ENCODE assay signal across 23 cellular contexts in genomic region chr7:137421389-137421788, GRCh38.
DNase-seq lines count a peak whose midpoint lies in the region; ATAC-seq and TF ChIP-seq lines count a peak whose summit lies in the region.
"Had no signal": no experiment of that assay in that cellular context is flagged by ENCODE, and none has a peak within 500 bp of the region (broad histone marks: within the 10 kb centered on the region; RNA-seq: fewer than 3 reads in every experiment).

No MANE protein-coding gene starts in this region.

- no peaks in the 10 kb centered on the region for H3K36me3 Mint-ChIP-seq in CD8-positive, alpha-beta memory T cell
- H3K36me3 Mint-ChIP-seq: CD4-positive, alpha-beta memory T cell; memory B cell; naive B cell had no signal

- H3K4me1 Mint-ChIP-seq in CD8-positive, alpha-beta memory T cell = no peaks in the 10 kb centered on the region
- H3K4me1 Mint-ChIP-seq: CD4-positive, alpha-beta memory T cell; central memory CD8-positive, alpha-beta T cell; memory B cell; naive B cell had no signal

- H3K9me3 Mint-ChIP-seq in CD8-positive, alpha-beta memory T cell = peaks cover 0 to 6% (median 4%) of the 10 kb centered on the region in 5 donors
- H3K9me3 Mint-ChIP-seq: type B pancreatic cell had no signal

- no peak overlapping the region for H3K4me3 Mint-ChIP-seq in CD8-positive, alpha-beta memory T cell
- H3K4me3 Mint-ChIP-seq: activated naive CD4-positive, alpha-beta T cell treated with anti-CD3 and anti-CD28 coated beads for 36 hours; CD4-positive, alpha-beta memory T cell; central memory CD8-positive, alpha-beta T cell; H9; memory B cell; naive B cell; type B pancreatic cell had no signal

- H3K27me3 ChIP-seq in sigmoid colon = no peaks in the 10 kb centered on the region
- H3K27me3 ChIP-seq in CD8-positive, alpha-beta memory T cell (ENCODE audit: insufficient read depth, low read length, poor library complexity, severe bottlenecking) = no peaks in the 10 kb centered on the region

- peaks cover 0 to 3% of the 10 kb centered on the region in 2 donors for H3K27me3 Mint-ChIP-seq in CD8-positive, alpha-beta memory T cell
- H3K27me3 Mint-ChIP-seq: CD4-positive, alpha-beta memory T cell; central memory CD8-positive, alpha-beta T cell; naive B cell had no signal

- DNase-seq in Ammon's horn (ENCODE audit: low spot score) (peak; percentile 20), NCI-H2196 treated with DMSO at 0.1 percent for 48 hours (lab: John Stamatoyannopoulos, UW; ENCODE audit: unreplicated experiment) (peak; percentile 37), fibroblast of peridontal ligament (ENCODE audit: extremely low read depth) (peak; percentile 36), sigmoid colon (peak; percentile 74), midbrain (lab: John Stamatoyannopoulos, UW) (no peak), KG1 (lab: John Stamatoyannopoulos, UW) (no peak)
- no peak for DNase-seq in CD8-positive, alpha-beta memory T cell
- DNase-seq: activated naive CD4-positive, alpha-beta T cell treated with anti-CD3 and anti-CD28 coated beads for 36 hours; activated T-cell treated with anti-CD3 and anti-CD28 coated beads, Interleukin-2, amount 50 U/mL, for 48 hours; amygdala; CD4-positive, alpha-beta memory T cell; GDM1; H9; naive B cell; NCI-H1694; NCI-H774; OCI-M1; SW 1271 had no signal

- no peak for TF ChIP-seq CTCF in sigmoid colon (IDR thresholded peaks at IDR 0.05)

- WGBS in sigmoid colon, 2 donors = 44 to 56% methylated on average over 3 of the region's 3 CpGs

- no peaks in the 10 kb centered on the region for H3K9me3 ChIP-seq in sigmoid colon
- no peaks in the 10 kb centered on the region for H3K9me3 ChIP-seq in CD8-positive, alpha-beta memory T cell (ENCODE audit: low read length)

- intact Hi-C loops in sigmoid colon (cut with DNase I) = no loop called here

- H3K27ac ChIP-seq in sigmoid colon = no peak overlapping the region
- H3K27ac ChIP-seq in CD8-positive, alpha-beta memory T cell (ENCODE audit: low read depth, low read length) = no peak overlapping the region

- no peak overlapping the region for H3K4me3 ChIP-seq in sigmoid colon
- H3K4me3 ChIP-seq in CD8-positive, alpha-beta memory T cell (ENCODE audit: low read length) = no peak overlapping the region

- TF ChIP-seq POLR2A in sigmoid colon (IDR thresholded peaks at IDR 0.05) = no peak

- CTCF ChIA-PET in CD8-positive, alpha-beta memory T cell (lab: Charles Lee) = no interaction called here

- POLR2A ChIA-PET in CD8-positive, alpha-beta memory T cell (lab: Charles Lee) = no interaction called here

- no peak for TF ChIP-seq EP300 in sigmoid colon (IDR thresholded peaks at IDR 0.05)

- ATAC-seq in GM21515 (IDR thresholded peaks at IDR 0.05; ENCODE audit: unreplicated experiment) = no peak
- ATAC-seq: activated CD4-positive, CD25-positive, alpha-beta regulatory T cell treated with anti-CD3 and anti-CD28 coated beads, Interleukin-2, amount 50 U/mL, for 24 hours had no signal

- no peak overlapping the region for H3K27ac Mint-ChIP-seq in CD8-positive, alpha-beta memory T cell
- H3K27ac Mint-ChIP-seq: activated naive CD4-positive, alpha-beta T cell treated with anti-CD3 and anti-CD28 coated beads for 36 hours; CD4-positive, alpha-beta memory T cell; H9; memory B cell; naive B cell; type B pancreatic cell had no signal

- H3K36me3 ChIP-seq in sigmoid colon = no peaks in the 10 kb centered on the region
- no peaks in the 10 kb centered on the region for H3K36me3 ChIP-seq in CD8-positive, alpha-beta memory T cell (ENCODE audit: insufficient read depth, low read length)

- peaks cover 0 to 7% (median 2%) of the 10 kb centered on the region in 4 donors for H3K4me1 ChIP-seq in sigmoid colon
- no peaks in the 10 kb centered on the region for H3K4me1 ChIP-seq in CD8-positive, alpha-beta memory T cell (ENCODE audit: insufficient read depth, low read length)

Comparison
In these comparisons a context has a peak if more than half of its experiments do, and no peak if none do; other contexts are left out.
1. DNase-seq: peak in Ammon's horn (single experiment), NCI-H2196 treated with DMSO at 0.1 percent for 48 hours (single experiment), fibroblast of peridontal ligament (single experiment) and sigmoid colon (single experiment); none in CD8-positive, alpha-beta memory T cell (0 of 5), midbrain (single experiment) and KG1 (single experiment).